1 cellular context compared by ENCODE assay signal in the genomic region with DNA sequence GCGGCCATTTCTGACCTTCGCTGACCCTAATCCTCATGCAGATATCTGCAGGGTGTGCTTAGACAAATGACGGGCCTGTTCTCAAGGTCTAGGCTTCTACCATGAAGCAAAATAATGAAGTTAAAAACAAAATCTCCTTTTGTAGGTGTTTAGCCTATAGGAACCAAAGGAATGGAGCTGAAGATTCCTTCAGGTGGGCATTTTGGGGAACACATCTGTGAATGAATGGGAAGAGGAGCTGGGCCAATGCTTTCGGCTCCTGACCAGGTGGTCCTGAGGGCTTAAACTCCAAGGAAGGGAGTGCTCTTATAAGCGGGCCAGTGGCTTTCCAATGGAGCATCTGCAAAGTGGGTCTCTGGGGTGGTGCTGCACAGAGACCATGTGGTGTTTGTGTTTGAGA.
TF ChIP-seq lines count a peak whose summit lies in the region.

No MANE protein-coding gene starts in this region.

TF ChIP-seq in HEK293, 187 proteins besides CTCF, POLR2A, EP300 and RAD21 (continued from another document):
- TF ChIP-seq, protein P1, sequence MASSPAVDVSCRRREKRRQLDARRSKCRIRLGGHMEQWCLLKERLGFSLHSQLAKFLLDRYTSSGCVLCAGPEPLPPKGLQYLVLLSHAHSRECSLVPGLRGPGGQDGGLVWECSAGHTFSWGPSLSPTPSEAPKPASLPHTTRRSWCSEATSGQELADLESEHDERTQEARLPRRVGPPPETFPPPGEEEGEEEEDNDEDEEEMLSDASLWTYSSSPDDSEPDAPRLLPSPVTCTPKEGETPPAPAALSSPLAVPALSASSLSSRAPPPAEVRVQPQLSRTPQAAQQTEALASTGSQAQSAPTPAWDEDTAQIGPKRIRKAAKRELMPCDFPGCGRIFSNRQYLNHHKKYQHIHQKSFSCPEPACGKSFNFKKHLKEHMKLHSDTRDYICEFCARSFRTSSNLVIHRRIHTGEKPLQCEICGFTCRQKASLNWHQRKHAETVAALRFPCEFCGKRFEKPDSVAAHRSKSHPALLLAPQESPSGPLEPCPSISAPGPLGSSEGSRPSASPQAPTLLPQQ (tag by site-specific recombination; IDR thresholded peaks at IDR 0.05), result no peak
TF ChIP-seq in HEK293: peak in this region for 1.
